ENCODE assay signal across 1 cellular context in genomic region chr2:96209011-96209728, GRCh38.
TF ChIP-seq lines count a peak whose summit lies in the region.

No MANE protein-coding gene starts in this region.

TF ChIP-seq in K562, 482 proteins besides CTCF, POLR2A, EP300 and RAD21 (continued from another document):
- no peak for TF ChIP-seq RNF219 (CRISPR knock-in tag; IDR thresholded peaks at IDR 0.05)
- TF ChIP-seq SRSF1 (IDR thresholded peaks at IDR 0.05; ENCODE audit: low read depth, low read length): no peak
- TF ChIP-seq RBM34 (IDR thresholded peaks at IDR 0.05; ENCODE audit: borderline replicate concordance, insufficient read depth, low read length): no peak
- TF ChIP-seq ZBTB7A (IDR thresholded peaks at IDR 0.05; ENCODE audit: borderline replicate concordance, control insufficient read depth, low read depth, low read length): peak; percentile 73; the same call in 1 of the 2 replicates
- TF ChIP-seq ZNF24 (IDR thresholded peaks at IDR 0.05): no peak
- no peak for TF ChIP-seq ZKSCAN3 (CRISPR knock-in tag; IDR thresholded peaks at IDR 0.05)
- 0 out of 2 replicates have a peak, but pooled peaks have one; percentile 50 for TF ChIP-seq KLF6 (CRISPR knock-in tag; IDR thresholded peaks at IDR 0.05; ENCODE audit: borderline replicate concordance)
- TF ChIP-seq ZNF639 (CRISPR knock-in tag; conservative IDR thresholded peaks at IDR 0.05 in 1 of 2, IDR thresholded peaks at IDR 0.05 in 1 of 2): peak in 1 of 2 experiments; percentile 60; a peak in 1 of 4 replicates
- no peak for TF ChIP-seq ZBED1 (IDR thresholded peaks at IDR 0.05)
- peak; percentile 54; the same call in 1 of the 2 replicates for TF ChIP-seq C11orf30 (IDR thresholded peaks at IDR 0.05; ENCODE audit: low read depth)
- no peak for TF ChIP-seq ZNF3 (CRISPR knock-in tag; IDR thresholded peaks at IDR 0.05)
- TF ChIP-seq MECOM (CRISPR knock-in tag; IDR thresholded peaks at IDR 0.05): no peak
- TF ChIP-seq CBFA2T2 (conservative IDR thresholded peaks at IDR 0.05): no peak
- no peak for TF ChIP-seq GABPB1 (CRISPR knock-in tag; IDR thresholded peaks at IDR 0.05)
- TF ChIP-seq POLR2H (tag; IDR thresholded peaks at IDR 0.05; ENCODE audit: low read depth): no peak; the same call in 1 of the 2 replicates
- no peak for TF ChIP-seq ZBTB12 (CRISPR knock-in tag; IDR thresholded peaks at IDR 0.05)
- no peak for TF ChIP-seq RBM39 (optimal IDR thresholded peaks at IDR 0.05; ENCODE audit: low read depth, low read length)
- TF ChIP-seq POLR3A (IDR thresholded peaks at IDR 0.05; ENCODE audit: borderline replicate concordance, extremely low read depth, insufficient read depth, insufficient read length): no peak
- TF ChIP-seq GABPA (tag; conservative IDR thresholded peaks at IDR 0.05; ENCODE audit: low read depth): peak; percentile 57
- no peak for TF ChIP-seq ZNF408 (CRISPR knock-in tag; IDR thresholded peaks at IDR 0.05; ENCODE audit: low read depth)
- no peak for TF ChIP-seq NR2C1 (IDR thresholded peaks at IDR 0.05)
- peak; percentile 6; the same call in 1 of the 2 replicates for TF ChIP-seq NR2C1 (tag; IDR thresholded peaks at IDR 0.05)
- no peak for TF ChIP-seq ZFP91 (CRISPR knock-in tag; IDR thresholded peaks at IDR 0.05)
- 0 out of 2 replicates have a peak, but pooled peaks have one; percentile 10 for TF ChIP-seq ELF1 (tag; IDR thresholded peaks at IDR 0.05)
- 0 out of 2 replicates have a peak, but pooled peaks have one; percentile 6 for TF ChIP-seq TEAD2 (tag; IDR thresholded peaks at IDR 0.05)
- peak; percentile 52; the same call in 1 of the 2 replicates for TF ChIP-seq CEBPB (tag; IDR thresholded peaks at IDR 0.05)
- TF ChIP-seq NKRF (IDR thresholded peaks at IDR 0.05; ENCODE audit: borderline replicate concordance): no peak
- peak; percentile 67 to 96 (median 93) for TF ChIP-seq YY1 (IDR thresholded peaks at IDR 0.05; ENCODE audit: borderline replicate concordance in 1 of 3, control insufficient read depth in 1 of 3, extremely low read depth in 1 of 3, insufficient read depth in 3 of 3, insufficient read length in 1 of 3, insufficient replicate concordance in 2 of 3, low read depth in 1 of 3, low read length in 2 of 3)
- no peak for TF ChIP-seq SMARCA4 (IDR thresholded peaks at IDR 0.05)
- TF ChIP-seq ZNF584 (CRISPR knock-in tag; IDR thresholded peaks at IDR 0.05; ENCODE audit: low read depth): 0 out of 2 replicates have a peak, but pooled peaks have one; percentile 29
- 0 out of 2 replicates have a peak, but pooled peaks have one; percentile 8 for TF ChIP-seq CTBP1 (IDR thresholded peaks at IDR 0.05; ENCODE audit: borderline replicate concordance)
- TF ChIP-seq ZNF644 (tag; IDR thresholded peaks at IDR 0.05; ENCODE audit: low read depth): peak; percentile 37; the same call in 1 of the 2 replicates
- peak; percentile 87; the same call in 1 of the 2 replicates for TF ChIP-seq EP400 (IDR thresholded peaks at IDR 0.05)
- TF ChIP-seq KLF13 (tag; IDR thresholded peaks at IDR 0.05; ENCODE audit: borderline replicate concordance, low read depth): no peak
- no peak for TF ChIP-seq MEF2D (tag; conservative IDR thresholded peaks at IDR 0.05; ENCODE audit: low read depth)
- TF ChIP-seq ZNF696 (CRISPR knock-in tag; conservative IDR thresholded peaks at IDR 0.05): no peak
- TF ChIP-seq ZNF395 (CRISPR knock-in tag; IDR thresholded peaks at IDR 0.05): peak; percentile 94
- TF ChIP-seq TEAD4 (IDR thresholded peaks at IDR 0.05; ENCODE audit: low read length): no peak
- TF ChIP-seq TEAD4 (CRISPR knock-in tag; IDR thresholded peaks at IDR 0.05; ENCODE audit: borderline replicate concordance): no peak
- TF ChIP-seq TAF1 (IDR thresholded peaks at IDR 0.05; ENCODE audit: control insufficient read depth, extremely low read depth, insufficient read depth, low read length, severe bottlenecking): peak; percentile 79
- TF ChIP-seq CREB1 (IDR thresholded peaks at IDR 0.05): no peak
- TF ChIP-seq CREB1 (CRISPR knock-in tag; IDR thresholded peaks at IDR 0.05): no peak
- TF ChIP-seq HEY1 (CRISPR knock-in tag; IDR thresholded peaks at IDR 0.05; ENCODE audit: borderline replicate concordance): no peak
- TF ChIP-seq FOXM1 (IDR thresholded peaks at IDR 0.05; ENCODE audit: low read depth): no peak
- TF ChIP-seq FOXM1 (CRISPR knock-in tag; IDR thresholded peaks at IDR 0.05; ENCODE audit: low read depth): no peak
- TF ChIP-seq USF2 (CRISPR knock-in tag; IDR thresholded peaks at IDR 0.05): no peak
- TF ChIP-seq SMAD2 (IDR thresholded peaks at IDR 0.05; ENCODE audit: low read depth, low read length): no peak
- TF ChIP-seq ZNF212 (CRISPR knock-in tag; IDR thresholded peaks at IDR 0.05): no peak
- peak; percentile 61; the same call in 1 of the 2 replicates for TF ChIP-seq FOXJ2 (tag; IDR thresholded peaks at IDR 0.05)
- TF ChIP-seq ZNF41 (CRISPR knock-in tag; conservative IDR thresholded peaks at IDR 0.05): 0 out of 2 replicates have a peak, but pooled peaks have one; percentile 19
- no peak for TF ChIP-seq KAT7 (CRISPR knock-in tag; IDR thresholded peaks at IDR 0.05; ENCODE audit: borderline replicate concordance)
- no peak for TF ChIP-seq EHMT2 (IDR thresholded peaks at IDR 0.05)
- peak; percentile 43; the same call in 1 of the 2 replicates for TF ChIP-seq DPF2 (IDR thresholded peaks at IDR 0.05)
- no peak; the same call in 1 of the 2 replicates for TF ChIP-seq CGGBP1 (CRISPR knock-in tag; IDR thresholded peaks at IDR 0.05)
- TF ChIP-seq CBX3 (IDR thresholded peaks at IDR 0.05; ENCODE audit: borderline replicate concordance in 1 of 2, low read length in 2 of 2): no peak
- no peak for TF ChIP-seq TGIF2 (CRISPR knock-in tag; IDR thresholded peaks at IDR 0.05)
- TF ChIP-seq SMAD3 (CRISPR knock-in tag; conservative IDR thresholded peaks at IDR 0.05): 0 out of 2 replicates have a peak, but pooled peaks have one; percentile 12
- peak; percentile 62 for TF ChIP-seq ZNF592 (IDR thresholded peaks at IDR 0.05)
- 0 out of 4 replicates have a peak, but pooled peaks of 1 of the 2 experiments have one; percentile 32 for TF ChIP-seq SIN3A (IDR thresholded peaks at IDR 0.05; ENCODE audit: borderline replicate concordance in 2 of 2, control insufficient read depth in 1 of 2, low read depth in 2 of 2, low read length in 2 of 2)
